Comparison of ENCODE assay signal across 13 cellular contexts in genomic region chr22:23270212-23270733, GRCh38.
DNase-seq lines count a peak whose midpoint lies in the region; ATAC-seq and TF ChIP-seq lines count a peak whose summit lies in the region.
"Had no signal": no experiment of that assay in that cellular context is flagged by ENCODE, and none has a peak within 500 bp of the region (broad histone marks: within the 10 kb centered on the region; RNA-seq: fewer than 3 reads in every experiment).

No MANE protein-coding gene starts in this region.

- intact Hi-C loops in lower leg skin (cut with DNase I; ENCODE audit: low total_unique reads) = no loop called here
- intact Hi-C loops in left cardiac atrium (cut with DNase I) = no loop called here

- peaks cover 100% of the 10 kb centered on the region for H4K20me1 ChIP-seq in BLaER1

- H3K27me3 ChIP-seq in BLaER1 = no peaks in the 10 kb centered on the region

- peak overlapping the region; percentile 42; the same call in 1 of the 2 replicates for H3K9ac ChIP-seq in BLaER1

- H3K4me1 Mint-ChIP-seq in HFFc6 (ENCODE audit: low read depth) (no peaks in the 10 kb centered on the region), nephron (peaks cover 15% of the 10 kb centered on the region)
- peaks cover 3% of the 10 kb centered on the region for H3K4me1 Mint-ChIP-seq in T-helper 2 cell treated with Interferon-gamma antibody and Interleukin-4, amounts not matched to agents 5 μg/mL and 100 μg/mL, for 36 hours (ENCODE audit: low read depth)

- H3K4me3 ChIP-seq in BLaER1 (peak overlapping the region; percentile 19; the same call in 1 of the 2 replicates), choroid plexus epithelial cell (ENCODE audit: low read depth, low read length) (no peak overlapping the region), lower leg skin (ENCODE audit: low read depth, poor library complexity, severe bottlenecking) (no peak overlapping the region)

- H3K27me3 Mint-ChIP-seq in HFFc6 (ENCODE audit: insufficient read depth) = no peaks in the 10 kb centered on the region; the same call in 1 of the 2 replicates
- H3K27me3 Mint-ChIP-seq in nephron (ENCODE audit: low read depth) = no peaks in the 10 kb centered on the region
- H3K27me3 Mint-ChIP-seq in T-helper 2 cell treated with Interferon-gamma antibody and Interleukin-4, amounts not matched to agents 5 μg/mL and 100 μg/mL, for 36 hours (ENCODE audit: low read depth) = no peaks in the 10 kb centered on the region
- H3K27me3 Mint-ChIP-seq: stimulated activated naive CD8-positive, alpha-beta T cell treated with anti-CD3 and anti-CD28 coated beads, Interleukin-15, amount 100 ng/mL, for 72 hours had no signal

- no peaks in the 10 kb centered on the region for H3K9me3 ChIP-seq in BLaER1

- peaks cover 82% of the 10 kb centered on the region for H3K36me3 ChIP-seq in BLaER1

- ATAC-seq in left cardiac atrium = no peak
- ATAC-seq: stimulated activated naive CD8-positive, alpha-beta T cell treated with anti-CD3 and anti-CD28 coated beads, Interleukin-15, amount 100 ng/mL, for 72 hours had no signal

- no peak for TF ChIP-seq POLR2A in lower leg skin (IDR thresholded peaks at IDR 0.05)

- no peak for DNase-seq in HFFc6
- peak; percentile 24 for DNase-seq in choroid plexus epithelial cell (ENCODE audit: low read depth)
- DNase-seq in T-helper 2 cell treated with Interferon-gamma antibody and Interleukin-4, amounts not matched to agents 5 μg/mL and 100 μg/mL, for 36 hours (ENCODE audit: low spot score) = no peak
- DNase-seq in lower leg skin (ENCODE audit: low spot score in 2 of 2) = no peak
- DNase-seq in activated gamma-delta T cell (lab: John Stamatoyannopoulos, UW) = no peak
- no peak for DNase-seq in left cardiac atrium
- DNase-seq: cerebellar nuclear complex; COR-L47; Kasumi-1; NCI-H446; stimulated activated naive CD8-positive, alpha-beta T cell treated with anti-CD3 and anti-CD28 coated beads, Interleukin-15, amount 100 ng/mL, for 72 hours had no signal

- peaks cover 96% of the 10 kb centered on the region for H3K4me1 ChIP-seq in BLaER1

- H3K36me3 Mint-ChIP-seq in HFFc6 (ENCODE audit: low read depth) (no peaks in the 10 kb centered on the region), nephron (ENCODE audit: low read depth) (peaks cover 47% of the 10 kb centered on the region)
- H3K36me3 Mint-ChIP-seq in T-helper 2 cell treated with Interferon-gamma antibody and Interleukin-4, amounts not matched to agents 5 μg/mL and 100 μg/mL, for 36 hours (ENCODE audit: low read depth) = peaks cover 11% of the 10 kb centered on the region

- H3K9me3 Mint-ChIP-seq in HFFc6 (no peaks in the 10 kb centered on the region), nephron (no peaks in the 10 kb centered on the region)
- no peaks in the 10 kb centered on the region for H3K9me3 Mint-ChIP-seq in T-helper 2 cell treated with Interferon-gamma antibody and Interleukin-4, amounts not matched to agents 5 μg/mL and 100 μg/mL, for 36 hours
- H3K9me3 Mint-ChIP-seq: stimulated activated naive CD8-positive, alpha-beta T cell treated with anti-CD3 and anti-CD28 coated beads, Interleukin-15, amount 100 ng/mL, for 72 hours had no signal

- H3K4me2 ChIP-seq in BLaER1 = peak overlapping the region; percentile 85

- H3K4me3 Mint-ChIP-seq in HFFc6 = no peak overlapping the region
- no peak overlapping the region for H3K4me3 Mint-ChIP-seq in nephron
- H3K4me3 Mint-ChIP-seq in T-helper 2 cell treated with Interferon-gamma antibody and Interleukin-4, amounts not matched to agents 5 μg/mL and 100 μg/mL, for 36 hours = no peak overlapping the region
- H3K4me3 Mint-ChIP-seq: stimulated activated naive CD8-positive, alpha-beta T cell treated with anti-CD3 and anti-CD28 coated beads, Interleukin-15, amount 100 ng/mL, for 72 hours had no signal

- WGBS in lower leg skin, 2 donors = 62 to 63% methylated on average over 8 of the region's 8 CpGs

- TF ChIP-seq CTCF in HFFc6 (IDR thresholded peaks at IDR 0.05) = 0 out of 2 replicates have a peak, but pooled peaks have one; percentile 8
- peak; percentile 53 for TF ChIP-seq CTCF in choroid plexus epithelial cell (conservative IDR thresholded peaks at IDR 0.05; ENCODE audit: low read depth, low read length)
- peak in 2 of 3 experiments; percentile 22 to 27 for TF ChIP-seq CTCF in nephron (IDR thresholded peaks at IDR 0.05; ENCODE audit: unreplicated experiment in 3 of 3)
- no peak for TF ChIP-seq CTCF in lower leg skin (IDR thresholded peaks at IDR 0.05)

- peak overlapping the region; percentile 74 for H3K27ac ChIP-seq in BLaER1

- H3K27ac Mint-ChIP-seq in HFFc6 = no peak overlapping the region
- peak overlapping the region in 1 of 3 experiments; percentile 86 for H3K27ac Mint-ChIP-seq in nephron
- H3K27ac Mint-ChIP-seq in T-helper 2 cell treated with Interferon-gamma antibody and Interleukin-4, amounts not matched to agents 5 μg/mL and 100 μg/mL, for 36 hours = no peak overlapping the region

Comparison
In these comparisons a context has a peak if more than half of its experiments do, and no peak if none do; other contexts are left out.
1. CTCF ChIP-seq: peak in HFFc6 (single experiment), choroid plexus epithelial cell (single experiment) and nephron (2 of 3); none in lower leg skin (0 of 3).